ENCODE assay signal across 10 cellular contexts in genomic region chr2:240960309-240960962, GRCh38. TPM values are rescaled to one million over a fixed set of nuclear protein-coding genes. Genes with fewer than 3 reads are reported as not detected.
A peak's percentile ranks its signal among the peaks of the same experiment; 100 is the strongest.
DNase-seq lines count a peak whose midpoint lies in the region; ATAC-seq and TF ChIP-seq lines count a peak whose summit lies in the region.
"Had no signal": no experiment of that assay in that cellular context is flagged by ENCODE, and none has a peak within 500 bp of the region (broad histone marks: within the 10 kb centered on the region; RNA-seq: fewer than 3 reads in every experiment).

No MANE protein-coding gene starts in this region.

- TF ChIP-seq CTCF in coronary artery (IDR thresholded peaks at IDR 0.05): no peak
- TF ChIP-seq CTCF in right lobe of liver (IDR thresholded peaks at IDR 0.05): no peak
- no peak for TF ChIP-seq CTCF in type B pancreatic cell (conservative IDR thresholded peaks at IDR 0.05)

- H3K27ac ChIP-seq in coronary artery: peak overlapping the region in 1 of 2 donors; percentile 52
- peak overlapping the region in 1 of 3 donors; percentile 24 for H3K27ac ChIP-seq in right lobe of liver

- H3K9me3 Mint-ChIP-seq in type B pancreatic cell: no peaks in the 10 kb centered on the region

- H3K4me1 Mint-ChIP-seq in type B pancreatic cell (ENCODE audit: unreplicated experiment): no peaks in the 10 kb centered on the region
- H3K4me1 Mint-ChIP-seq: B cell had no signal

- no peak overlapping the region for H3K4me3 ChIP-seq in coronary artery
- H3K4me3 ChIP-seq in right lobe of liver: no peak overlapping the region

- TF ChIP-seq POLR2A in right lobe of liver (IDR thresholded peaks at IDR 0.05): no peak

- H3K27me3 Mint-ChIP-seq in type B pancreatic cell: no peaks in the 10 kb centered on the region

- no peaks in the 10 kb centered on the region for H3K36me3 Mint-ChIP-seq in type B pancreatic cell

- H3K9me3 ChIP-seq in right lobe of liver: no peaks in the 10 kb centered on the region

- H3K27ac Mint-ChIP-seq in type B pancreatic cell: no peak overlapping the region
- H3K27ac Mint-ChIP-seq: B cell had no signal

- no peak overlapping the region for H3K4me3 Mint-ChIP-seq in type B pancreatic cell
- H3K4me3 Mint-ChIP-seq: B cell had no signal

- 14% methylated on average over 10 of the region's 28 CpGs for WGBS in right lobe of liver (ENCODE audit: insufficient coverage, low coverage, low lambda C conversion rate, missing lambda C conversion rate)

- DNase-seq in SHP77 (lab: John Stamatoyannopoulos, UW): peak; percentile 6 to 43
- DNase-seq in SHP77 treated with DMSO at 0.1 percent for 48 hours (lab: John Stamatoyannopoulos, UW): no peak
- DNase-seq in coronary artery (ENCODE audit: low spot score): peak; percentile 66
- peak; percentile 62 to 81 (median 75) for DNase-seq in right lobe of liver
- DNase-seq in type B pancreatic cell (ENCODE audit: extremely low spot score, unreplicated experiment): peak; percentile 81
- DNase-seq in NCI-H128 (lab: John Stamatoyannopoulos, UW; ENCODE audit: unreplicated experiment): no peak
- no peak for DNase-seq in LoVo (ENCODE audit: low spot score)
- DNase-seq: NCI-H524 treated with DMSO at 0.1 percent for 48 hours had no signal

- ATAC-seq in right lobe of liver: peak; percentile 50 to 65 (median 56)
- no peak for ATAC-seq in GM19452 (IDR thresholded peaks at IDR 0.05; ENCODE audit: unreplicated experiment)

- H3K4me1 ChIP-seq in right lobe of liver: peaks cover 0 to 12% (median 3%) of the 10 kb centered on the region in 4 donors

- no peaks in the 10 kb centered on the region for H3K27me3 ChIP-seq in right lobe of liver

- intact Hi-C loops in right lobe of liver (cut with DNase I): no loop called here

- no peaks in the 10 kb centered on the region for H3K36me3 ChIP-seq in right lobe of liver

RNA-seq across cellular contexts. Expression of gene SNED1, which starts 38.0 kb away (rescaled TPM):
- total RNA-seq in right lobe of liver (10 to 100 TPM in 4 of 6 experiments, 1 to 10 TPM in 2; 7.4 to 27.8 (median 13.2) TPM), type B pancreatic cell (ENCODE audit: low replicate concordance) (9.7 and 140 TPM in 2 replicates)

RNA-seq across cellular contexts. Expression of gene CROCC2, which starts 54.3 kb away (rescaled TPM):
- total RNA-seq in right lobe of liver (under 1 TPM in 5 of 6 experiments, not detected in 1; 0.06 to 0.15 (median 0.12) TPM), type B pancreatic cell (ENCODE audit: low replicate concordance) (0.68 and 0.98 TPM in 2 replicates)
- total RNA-seq: B cell had no signal

Comparison
In these comparisons a context has a peak if more than half of its experiments do, and no peak if none do; other contexts are left out.
1. DNase-seq: peak in SHP77 (2 of 2), coronary artery (single experiment), right lobe of liver (3 of 3) and type B pancreatic cell (single experiment); none in SHP77 treated with DMSO at 0.1 percent for 48 hours (single experiment), NCI-H128 (single experiment) and LoVo (single experiment).